1 cellular context compared by ENCODE assay signal in the genomic region with DNA sequence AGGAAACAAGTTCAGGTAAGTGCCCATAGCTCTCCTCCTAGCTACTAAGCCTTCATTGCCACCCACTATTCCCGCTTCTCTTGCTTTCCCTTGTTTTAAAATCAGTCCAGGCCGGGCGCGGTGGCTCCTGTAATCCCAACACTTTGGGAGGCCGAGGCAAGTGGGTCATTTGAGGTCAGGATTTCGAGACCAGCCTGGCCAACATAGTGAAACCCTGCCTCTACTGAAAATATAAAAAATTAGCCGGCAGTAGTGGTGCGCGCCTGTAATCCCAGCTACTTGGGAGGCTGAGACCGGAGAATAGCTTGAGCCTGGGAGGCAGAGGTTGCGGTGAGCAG.
TF ChIP-seq lines count a peak whose summit lies in the region.

No MANE protein-coding gene starts in this region.

TF ChIP-seq in GM12878, 131 proteins besides CTCF, POLR2A, EP300 and RAD21 (continued from another document):
- TF ChIP-seq, protein P1, sequence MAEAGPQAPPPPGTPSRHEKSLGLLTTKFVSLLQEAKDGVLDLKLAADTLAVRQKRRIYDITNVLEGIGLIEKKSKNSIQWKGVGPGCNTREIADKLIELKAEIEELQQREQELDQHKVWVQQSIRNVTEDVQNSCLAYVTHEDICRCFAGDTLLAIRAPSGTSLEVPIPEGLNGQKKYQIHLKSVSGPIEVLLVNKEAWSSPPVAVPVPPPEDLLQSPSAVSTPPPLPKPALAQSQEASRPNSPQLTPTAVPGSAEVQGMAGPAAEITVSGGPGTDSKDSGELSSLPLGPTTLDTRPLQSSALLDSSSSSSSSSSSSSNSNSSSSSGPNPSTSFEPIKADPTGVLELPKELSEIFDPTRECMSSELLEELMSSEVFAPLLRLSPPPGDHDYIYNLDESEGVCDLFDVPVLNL (IDR thresholded peaks at IDR 0.05; ENCODE audit: low read depth, low read length) = no peak
- no peak for TF ChIP-seq SUZ12 (IDR thresholded peaks at IDR 0.05; ENCODE audit: unreplicated experiment)
